ENCODE assay signal across 26 cellular contexts in the genomic region with DNA sequence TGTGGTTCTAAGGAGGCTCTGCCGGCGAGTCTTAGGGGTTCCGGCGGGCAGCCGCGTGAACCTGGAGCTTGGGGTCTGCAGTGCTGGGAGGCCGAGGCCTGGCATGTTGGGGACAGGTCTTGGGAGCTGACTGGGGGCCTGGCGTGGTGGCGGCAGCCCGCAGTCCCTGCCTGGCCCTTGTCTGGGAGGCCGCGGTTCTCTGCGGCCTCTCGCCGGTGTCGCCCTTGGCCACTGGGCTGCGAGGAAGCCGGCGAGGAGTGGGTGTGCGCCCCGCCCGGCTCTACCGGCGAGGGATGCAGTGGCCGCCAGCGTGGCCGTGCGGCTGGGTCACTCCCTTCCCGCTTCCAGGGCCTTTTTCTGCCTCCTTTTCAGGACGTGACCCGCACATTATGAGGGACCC.
"Had no signal": no experiment of that assay in that cellular context is flagged by ENCODE, and none has a peak within 500 bp of the region (broad histone marks: within the 10 kb centered on the region; RNA-seq: fewer than 3 reads in every experiment).

No MANE protein-coding gene starts in this region.

- H3K36me3 ChIP-seq: neural progenitor cell, tibial artery had no signal

- H3K4me1 Mint-ChIP-seq: endodermal cell, neural progenitor cell had no signal

- H2AFZ ChIP-seq: neural progenitor cell had no signal

- H3K27me3 ChIP-seq: esophagus squamous epithelium, gastrocnemius medialis, neural progenitor cell, tibial artery had no signal

- H3K9ac ChIP-seq: neural progenitor cell had no signal

- H3K4me3 ChIP-seq: gastrocnemius medialis, lower lobe of right lung, mucosa of descending colon, neural progenitor cell, tibial artery had no signal

- H3K9me3 ChIP-seq: esophagus squamous epithelium, gastrocnemius medialis, lower lobe of right lung, tibial artery had no signal

- H3K9me3 Mint-ChIP-seq: activated CD8-positive, alpha-beta T cell treated with anti-CD3 and anti-CD28 coated beads for 36 hours; activated T-helper 1 cell treated with anti-CD3 and anti-CD28 coated beads, Interleukin-12 subunit alpha, Interleukin-12 subunit beta, Interleukin-2, Interleukin-4 antibody, amounts not matched to agents 30 ng/mL and 10 ng/mL and 1 ng/mL, durations not matched to agents 14 hours and 24 hours and 36 hours; T-cell; T-helper 2 cell treated with Interferon-gamma antibody and Interleukin-4, amounts not matched to agents 5 μg/mL and 100 μg/mL, for 36 hours had no signal

- H3K27ac ChIP-seq: coronary artery, esophagus squamous epithelium, gastrocnemius medialis, lower lobe of right lung, neural progenitor cell, tibial artery, VCaP had no signal

- H3K27ac Mint-ChIP-seq: activated CD4-positive, alpha-beta T cell treated with anti-CD3 and anti-CD28 coated beads, Interleukin-2, amount 10 ng/mL, durations not matched to agents 7 days and 5 days; activated CD8-positive, alpha-beta memory T cell treated with anti-CD3 and anti-CD28 coated beads, Interleukin-2, amount 10 ng/mL, durations not matched to agents 7 days and 5 days; activated CD8-positive, alpha-beta T cell treated with anti-CD3 and anti-CD28 coated beads for 36 hours; activated naive CD8-positive, alpha-beta T cell treated with anti-CD3 and anti-CD28 coated beads, Interleukin-2, amount 10 ng/mL, durations not matched to agents 7 days and 5 days; endodermal cell; neural progenitor cell; T-cell; T-helper 2 cell treated with Interferon-gamma antibody and Interleukin-4, amounts not matched to agents 5 μg/mL and 100 μg/mL, for 36 hours had no signal

- H3K4me2 ChIP-seq: neural progenitor cell had no signal

- H3K4me3 Mint-ChIP-seq: activated CD4-positive, alpha-beta T cell treated with anti-CD3 and anti-CD28 coated beads, Interleukin-2, amount 10 ng/mL, durations not matched to agents 7 days and 5 days; activated CD8-positive, alpha-beta memory T cell treated with anti-CD3 and anti-CD28 coated beads, Interleukin-2, amount 10 ng/mL, durations not matched to agents 7 days and 5 days; activated naive CD8-positive, alpha-beta T cell treated with anti-CD3 and anti-CD28 coated beads, Interleukin-2, amount 10 ng/mL, durations not matched to agents 7 days and 5 days; activated T-helper 1 cell treated with anti-CD3 and anti-CD28 coated beads, Interleukin-12 subunit alpha, Interleukin-12 subunit beta, Interleukin-2, Interleukin-4 antibody, amounts not matched to agents 30 ng/mL and 10 ng/mL and 1 ng/mL, durations not matched to agents 14 hours and 24 hours and 36 hours; endodermal cell; neural progenitor cell; T-helper 2 cell treated with Interferon-gamma antibody and Interleukin-4, amounts not matched to agents 5 μg/mL and 100 μg/mL, for 36 hours had no signal

- ATAC-seq: activated CD8-positive, alpha-beta memory T cell treated with anti-CD3 and anti-CD28 coated beads, Interleukin-2, amount 10 ng/mL, durations not matched to agents 7 days and 5 days; gastrocnemius medialis had no signal

- H3K4me1 ChIP-seq: neural progenitor cell had no signal

- H3K27me3 Mint-ChIP-seq: activated CD4-positive, alpha-beta T cell treated with anti-CD3 and anti-CD28 coated beads, Interleukin-2, amount 10 ng/mL, durations not matched to agents 7 days and 5 days; activated CD8-positive, alpha-beta memory T cell treated with anti-CD3 and anti-CD28 coated beads, Interleukin-2, amount 10 ng/mL, durations not matched to agents 7 days and 5 days; activated CD8-positive, alpha-beta T cell treated with anti-CD3 and anti-CD28 coated beads for 36 hours; activated naive CD8-positive, alpha-beta T cell treated with anti-CD3 and anti-CD28 coated beads, Interleukin-2, amount 10 ng/mL, durations not matched to agents 7 days and 5 days; T-cell had no signal

- DNase-seq: activated CD4-positive, alpha-beta T cell treated with anti-CD3 and anti-CD28 coated beads, Interleukin-2, amount 10 ng/mL, durations not matched to agents 7 days and 5 days; activated CD4-positive, CD25-positive, alpha-beta regulatory T cell treated with anti-CD3 and anti-CD28 coated beads, Interleukin-2, amount 50 U/mL, for 72 hours; activated CD8-positive, alpha-beta memory T cell treated with anti-CD3 and anti-CD28 coated beads, Interleukin-2, amount 10 ng/mL, durations not matched to agents 7 days and 5 days; activated CD8-positive, alpha-beta T cell treated with anti-CD3 and anti-CD28 coated beads for 36 hours; activated gamma-delta T cell treated with Interleukin-2 at 50 U/mL for 16 hours; activated naive CD8-positive, alpha-beta T cell treated with anti-CD3 and anti-CD28 coated beads, Interleukin-2, amount 10 ng/mL, durations not matched to agents 7 days and 5 days; activated T-cell treated with anti-CD3 and anti-CD28 coated beads for 4 hours; amygdala; endodermal cell; esophagus squamous epithelium; gastrocnemius medialis; left colon; mesendoderm; mucosa of descending colon; stimulated activated CD4-positive, alpha-beta T cell treated with anti-CD3 and anti-CD28 coated beads, Interleukin-2, amount 100 ng/mL, for 48 hours; stimulated activated CD8-positive, alpha-beta memory T cell treated with anti-CD3 and anti-CD28 coated beads, Interleukin-4, amount 100 ng/mL, for 48 hours; stimulated activated naive CD4-positive, alpha-beta T cell; substantia nigra; T-cell; tibial artery had no signal
